13 cellular contexts compared by ENCODE assay signal in genomic region chr22:15729209-15729917, GRCh38. TPM values are rescaled to one million over a fixed set of nuclear protein-coding genes. Genes with fewer than 3 reads are reported as not detected.
DNase-seq lines count a peak whose midpoint lies in the region; ATAC-seq and TF ChIP-seq lines count a peak whose summit lies in the region.
"Not testable (repeated sequence)": the region's sequence is repeated elsewhere in the genome, so short reads cannot be mapped to it uniquely, and the experiment has no call there.
"Had no signal": no experiment of that assay in that cellular context is flagged by ENCODE, and none has a peak within 500 bp of the region (broad histone marks: within the 10 kb centered on the region; RNA-seq: fewer than 3 reads in every experiment).

No MANE protein-coding gene starts in this region.

- not testable (repeated sequence) for H3K27ac Mint-ChIP-seq in H9; chondrocyte (ENCODE audit: unreplicated experiment); endodermal cell

- H3K9me3 ChIP-seq in H9 (ENCODE audit: control insufficient read depth, low read depth, low read length); endodermal cell (ENCODE audit: control insufficient read depth, low read length); mucosa of descending colon: not testable (repeated sequence)

- H2BK5ac ChIP-seq in H9 (ENCODE audit: insufficient read length, low read length) = not testable (repeated sequence)

- H3K4ac ChIP-seq in H9 (ENCODE audit: low read depth, low read length) = not testable (repeated sequence)

- H2AK5ac ChIP-seq in H9 (ENCODE audit: insufficient read length, low read length) = not testable (repeated sequence)

- H4K20me1 ChIP-seq in H9 (ENCODE audit: control insufficient read depth, insufficient read depth, insufficient read length) = not testable (repeated sequence)

- H4K5ac ChIP-seq in H9 (ENCODE audit: insufficient read length, low read depth, low read length) = not testable (repeated sequence)

- H3K36me3 ChIP-seq in endodermal cell (ENCODE audit: control insufficient read depth, insufficient read depth, low read length); mucosa of descending colon (ENCODE audit: low read depth): not testable (repeated sequence)

- H3K9ac ChIP-seq in H9 (ENCODE audit: extremely low read depth, insufficient read length, low read length); endodermal cell (ENCODE audit: extremely low read depth, low read length, poor library complexity, severe bottlenecking): not testable (repeated sequence)

- peak; percentile 22 for ATAC-seq in mucosa of descending colon
- ATAC-seq in stimulated activated naive CD8-positive, alpha-beta T cell treated with anti-CD3 and anti-CD28 coated beads, Interleukin-15, Interleukin-2, amounts not matched to agents 100 U/mL and 50 U/mL, for 24 hours = peak; percentile 28

- H3K79me2 ChIP-seq in H9 (ENCODE audit: insufficient read depth, low read length) = not testable (repeated sequence)

- H3K9me3 Mint-ChIP-seq in H9; chondrocyte (ENCODE audit: low read depth); endodermal cell: not testable (repeated sequence)

- H3K36me3 Mint-ChIP-seq in H9 (ENCODE audit: insufficient read depth in 1 of 3, low read depth in 3 of 3); chondrocyte (ENCODE audit: low read depth); endodermal cell (ENCODE audit: low read depth): not testable (repeated sequence)

- intact Hi-C loops in cardiac septum (cut with DNase I); mucosa of descending colon (cut with DNase I, micrococcal nuclease): not testable (repeated sequence)

- H3K4me3 ChIP-seq in endodermal cell (ENCODE audit: low read length); mucosa of descending colon: not testable (repeated sequence)

- not testable (repeated sequence) for H3K14ac ChIP-seq in H9 (ENCODE audit: insufficient read depth, low read length)

- not testable (repeated sequence) for H3K4me2 ChIP-seq in H9 (ENCODE audit: insufficient read depth, insufficient read length, low read length)

- not testable (repeated sequence) for H3K56ac ChIP-seq in H9 (ENCODE audit: insufficient read length, low read depth, low read length)

- not testable (repeated sequence) for H2BK120ac ChIP-seq in H9 (ENCODE audit: low read depth, low read length, poor library complexity, severe bottlenecking)

- not testable (repeated sequence) for H3K23ac ChIP-seq in H9 (ENCODE audit: insufficient read length, low read depth, low read length)

- H3K27ac ChIP-seq in H9 (ENCODE audit: insufficient read length, low read depth, low read length); endodermal cell (ENCODE audit: low read depth, low read length): not testable (repeated sequence)

- not testable (repeated sequence) for H4K8ac ChIP-seq in H9 (replicated peaks; ENCODE audit: insufficient read length, low read depth, low read length)

- not testable (repeated sequence) for H3K27me3 Mint-ChIP-seq in H9 (ENCODE audit: low read depth); chondrocyte (ENCODE audit: low read depth); endodermal cell (ENCODE audit: insufficient read depth)

- not testable (repeated sequence) for H3K4me1 Mint-ChIP-seq in H9; chondrocyte (ENCODE audit: low read depth); endodermal cell

- H2BK20ac ChIP-seq in H9 (ENCODE audit: low read depth, low read length, poor library complexity, severe bottlenecking) = not testable (repeated sequence)

- not testable (repeated sequence) for H3K4me1 ChIP-seq in H9 (ENCODE audit: insufficient read depth, low read length); endodermal cell (ENCODE audit: control insufficient read depth, insufficient read depth, low read length); mucosa of descending colon (ENCODE audit: low read depth)

- not testable (repeated sequence) for H3T11ph ChIP-seq in H9 (ENCODE audit: low read length)

- not testable (repeated sequence) for TF ChIP-seq CTCF in H9 (conservative IDR thresholded peaks at IDR 0.05); chondrocyte (IDR thresholded peaks at IDR 0.05); endodermal cell (conservative IDR thresholded peaks at IDR 0.05); mucosa of descending colon (IDR thresholded peaks at IDR 0.05)

- DNase-seq in H9 = peak; percentile 17
- DNase-seq in RPMI8226 = peak; percentile 2
- peak; percentile 76 for DNase-seq in chondrocyte (ENCODE audit: low spot score)
- peak; percentile 17 for DNase-seq in endodermal cell
- DNase-seq in cardiac septum (ENCODE audit: low spot score) = peak; percentile 79
- DNase-seq in islet precursor cell = peak; percentile 35
- not testable (repeated sequence) for DNase-seq in mucosa of descending colon; stimulated activated naive CD8-positive, alpha-beta T cell treated with anti-CD3 and anti-CD28 coated beads, Interleukin-15, Interleukin-2, amounts not matched to agents 100 U/mL and 50 U/mL, for 24 hours

- not testable (repeated sequence) for H3K27me3 ChIP-seq in H9 (ENCODE audit: insufficient read depth, low read length); endodermal cell (ENCODE audit: control insufficient read depth, insufficient read depth, low read length, poor library complexity, severe bottlenecking)

- H3K18ac ChIP-seq in H9 (ENCODE audit: insufficient read length, low read depth, low read length) = not testable (repeated sequence)

- not testable (repeated sequence) for H2BK15ac ChIP-seq in H9 (ENCODE audit: low read depth, low read length)

- not testable (repeated sequence) for H3K4me3 Mint-ChIP-seq in H9; chondrocyte (ENCODE audit: unreplicated experiment); endodermal cell

- not testable (repeated sequence) for H3K23me2 ChIP-seq in H9 (ENCODE audit: insufficient read length, low read depth, low read length, poor library complexity, severe bottlenecking)

- not testable (repeated sequence) for H2AFZ ChIP-seq in H9 (ENCODE audit: low read length)

- no CpG with 5 or more reads among the region's 19 CpGs for WGBS in H9 (ENCODE audit: extremely low coverage, insufficient read length, low lambda C conversion rate)
- WGBS in endodermal cell (ENCODE audit: insufficient coverage in 1 of 2, insufficient read length in 1 of 2), 2 experiments = 20 to 73% methylated on average over 1 to 6 of the region's 19 CpGs

- not testable (repeated sequence) for H4K91ac ChIP-seq in H9 (ENCODE audit: insufficient read length, low read depth, low read length)

- H3K79me1 ChIP-seq in H9 (ENCODE audit: insufficient read depth, low read depth, low read length, poor library complexity, severe bottlenecking) = not testable (repeated sequence)

- H2BK12ac ChIP-seq in H9 (ENCODE audit: insufficient read length, low read depth, low read length) = not testable (repeated sequence)

RNA-seq across cellular contexts. Expression of gene POTEH, which starts 39.5 kb away (rescaled TPM):
- total RNA-seq in H9 (2021) = not detected in 2 replicates
- total RNA-seq in chondrocyte = not detected in 3 replicates
- not detected for total RNA-seq in endodermal cell
- not detected for polyA plus RNA-seq in endodermal cell (2013, experiment 1 of 2)
- polyA plus RNA-seq in endodermal cell (2013, experiment 2 of 2) = not detected
- total RNA-seq in cardiac septum = not detected
- total RNA-seq in mucosa of descending colon = not detected
- total RNA-seq: B cell; Caco-2; CD4-positive, CD25-positive, alpha-beta regulatory T cell; CD8-positive, alpha-beta T cell had no signal
- polyA plus RNA-seq: AG04450; CD4-positive, CD25-positive, alpha-beta regulatory T cell had no signal
